ENCODE assay signal across 8 cellular contexts in genomic region chr7:92244803-92245486, GRCh38. TPM values are rescaled to one million over a fixed set of nuclear protein-coding genes. Genes with fewer than 3 reads are reported as not detected.
DNase-seq lines count a peak whose midpoint lies in the region; ATAC-seq and TF ChIP-seq lines count a peak whose summit lies in the region.

No MANE protein-coding gene starts in this region.

- H3K9me3 Mint-ChIP-seq in naive thymus-derived CD4-positive, alpha-beta T cell = no peaks in the 10 kb centered on the region

- CTCF ChIA-PET in SK-N-SH (lab: Yijun Ruan, JAX) = interaction anchor here (1.0 to 3.2 kb wide), 10 partner anchors 8 to 216 kb away, joined by 3 to 27 read pairs (median 3); partner anchors contain the start of genes CYP51A1, GATAD1 and LRRD1
- CTCF ChIA-PET in naive thymus-derived CD4-positive, alpha-beta T cell (lab: Charles Lee) = no interaction called here

- H3K4me3 ChIP-seq in SK-N-SH (ENCODE audit: low read depth in 2 of 2, low read length in 1 of 2) = peak overlapping the region; percentile 95
- peak overlapping the region; percentile 74 for H3K4me3 ChIP-seq in naive thymus-derived CD4-positive, alpha-beta T cell (ENCODE audit: low read length)

- H3K27ac Mint-ChIP-seq in naive thymus-derived CD4-positive, alpha-beta T cell = peak overlapping the region; percentile 98 to 100 (median 100)

- H3K27me3 Mint-ChIP-seq in naive thymus-derived CD4-positive, alpha-beta T cell = no peaks in the 10 kb centered on the region

- intact Hi-C loops in naive thymus-derived CD4-positive, alpha-beta T cell (cut with micrococcal nuclease) = loop anchor here (1.0 to 10.0 kb wide), 15 partner anchors 66 to 1898 kb away; partner anchors contain the start of genes AKAP9 (in 2 of the 2), BET1 (in 2 of the 2), FAM133B (in 2 of the 2) and CYP51A1 (in 1 of the 2)

- peaks cover 18% of the 10 kb centered on the region for H3F3A ChIP-seq in SK-N-SH (replicated peaks; ENCODE audit: insufficient read depth)

- POLR2A ChIA-PET in SK-N-SH (lab: Yijun Ruan, JAX) = interaction anchor here (0.6 to 2.8 kb wide), 13 partner anchors 11 to 365 kb away, joined by 3 to 29 read pairs (median 4); partner anchors contain the start of genes AKAP9, CYP51A1, GATAD1 and PEX1
- POLR2A ChIA-PET in naive thymus-derived CD4-positive, alpha-beta T cell (lab: Charles Lee) = interaction anchor here (0.7 to 3.3 kb wide), 7 partner anchors 10 to 364 kb away, joined by 3 to 28 read pairs (median 4); partner anchors contain the start of genes AKAP9, CYP51A1, GATAD1 and MTERF1

- peaks cover 11 to 25% of the 10 kb centered on the region in 2 experiments; a peak in 3 of 4 replicates for H3K4me1 ChIP-seq in SK-N-SH (ENCODE audit: control insufficient read depth in 1 of 2, insufficient read depth in 2 of 2, low read depth in 1 of 2, low read length in 1 of 2)
- H3K4me1 ChIP-seq in naive thymus-derived CD4-positive, alpha-beta T cell (ENCODE audit: control insufficient read depth in 2 of 2, insufficient read depth in 2 of 2, low read length in 2 of 2) = peaks cover 15 to 22% of the 10 kb centered on the region in 2 donors

- peaks cover 17% of the 10 kb centered on the region for H4K20me1 ChIP-seq in SK-N-SH (ENCODE audit: insufficient read depth)

- H3K79me2 ChIP-seq in SK-N-SH (ENCODE audit: insufficient read depth) = peaks cover 81% of the 10 kb centered on the region

- H3K4me1 Mint-ChIP-seq in naive thymus-derived CD4-positive, alpha-beta T cell = peaks cover 30 to 63% (median 45%) of the 10 kb centered on the region in 7 donors

- TF ChIP-seq CTCF in SK-N-SH (IDR thresholded peaks at IDR 0.05) = peak; percentile 19; the same call in 1 of the 2 replicates

- peak overlapping the region; percentile 80 for H3K9ac ChIP-seq in SK-N-SH

- H3K9me2 ChIP-seq in SK-N-SH = no peaks in the 10 kb centered on the region

- ATAC-seq in HG02852 (IDR thresholded peaks at IDR 0.05; ENCODE audit: unreplicated experiment) (peak; percentile 2), HG02981 (IDR thresholded peaks at IDR 0.05; ENCODE audit: unreplicated experiment) (no peak), HG03521 (IDR thresholded peaks at IDR 0.05; ENCODE audit: unreplicated experiment) (no peak)
- peak; percentile 11 for ATAC-seq in naive thymus-derived CD4-positive, alpha-beta T cell

- H3K36me3 Mint-ChIP-seq in naive thymus-derived CD4-positive, alpha-beta T cell = peaks cover 0 to 7% (median 0%) of the 10 kb centered on the region in 5 donors

- DNase-seq in DMS153 treated with DMSO at 0.1 percent for 48 hours (lab: John Stamatoyannopoulos, UW; ENCODE audit: unreplicated experiment) (peak; percentile 21), DMS153 (lab: John Stamatoyannopoulos, UW) (no peak), SK-N-SH (no peak), epidermal melanocyte (ENCODE audit: insufficient read length, low spot score) (peak; percentile 16)
- peak in 3 of 9 donors; percentile 0 to 54 (median 35) for DNase-seq in naive thymus-derived CD4-positive, alpha-beta T cell

- H3K9me3 ChIP-seq in SK-N-SH = no peaks in the 10 kb centered on the region
- no peaks in the 10 kb centered on the region for H3K9me3 ChIP-seq in naive thymus-derived CD4-positive, alpha-beta T cell (ENCODE audit: control insufficient read depth in 2 of 3, low read length in 3 of 3)

- no peak for TF ChIP-seq EP300 in SK-N-SH (IDR thresholded peaks at IDR 0.05; ENCODE audit: borderline replicate concordance in 1 of 2, low read depth in 1 of 2, low read length in 1 of 2)

- H2AFZ ChIP-seq in SK-N-SH (ENCODE audit: low read depth) = peak overlapping the region; percentile 80

- peak overlapping the region; percentile 94 for H3K4me2 ChIP-seq in SK-N-SH

- TF ChIP-seq RAD21 in SK-N-SH (IDR thresholded peaks at IDR 0.05; ENCODE audit: low read length) = no peak

- peaks cover 23 to 46% of the 10 kb centered on the region in 2 experiments for H3K36me3 ChIP-seq in SK-N-SH (replicated peaks in 1 of 2; ENCODE audit: control insufficient read depth in 1 of 2, insufficient read depth in 2 of 2, low read length in 1 of 2)
- peaks cover 3 to 18% (median 13%) of the 10 kb centered on the region in 3 experiments for H3K36me3 ChIP-seq in naive thymus-derived CD4-positive, alpha-beta T cell (ENCODE audit: control insufficient read depth in 2 of 3, insufficient read depth in 3 of 3, low read length in 3 of 3)

- H3K27me3 ChIP-seq in SK-N-SH (ENCODE audit: insufficient read depth) = no peaks in the 10 kb centered on the region
- H3K27me3 ChIP-seq in naive thymus-derived CD4-positive, alpha-beta T cell (ENCODE audit: control insufficient read depth in 2 of 2, insufficient read depth in 2 of 2, low read length in 2 of 2) = no peaks in the 10 kb centered on the region

- peak overlapping the region; percentile 86 to 93 for H3K27ac ChIP-seq in SK-N-SH (ENCODE audit: low read depth in 2 of 2, low read length in 1 of 2)
- peak overlapping the region; percentile 92 for H3K27ac ChIP-seq in naive thymus-derived CD4-positive, alpha-beta T cell (ENCODE audit: low read depth, low read length)

- 4% methylated on average over 11 of the region's 11 CpGs for WGBS in SK-N-SH (ENCODE audit: low lambda C conversion rate)

- peak overlapping the region; percentile 97 to 100 (median 98) for H3K4me3 Mint-ChIP-seq in naive thymus-derived CD4-positive, alpha-beta T cell

TF ChIP-seq in SK-N-SH, 30 proteins besides CTCF, POLR2A, EP300 and RAD21:
- no peak for TF ChIP-seq FOSL2 (IDR thresholded peaks at IDR 0.05; ENCODE audit: borderline replicate concordance, low read depth)
- TF ChIP-seq USF2 (IDR thresholded peaks at IDR 0.05; ENCODE audit: borderline replicate concordance, low read depth, low read length) = no peak

RNA-seq across cellular contexts. Expression of gene KRIT1, which starts 0.8 kb away (rescaled TPM):
- polyA plus RNA-seq in SK-N-SH (2012; rRNA removed) = 38.5 and 53.3 TPM in 2 replicates
- polyA plus RNA-seq in SK-N-SH (2012; cell fraction: cytosol; rRNA removed) = 41.6 and 42.8 TPM in 2 replicates
- 104 and 106 TPM in 2 replicates for polyA plus RNA-seq in SK-N-SH (2012; cell fraction: nucleus; rRNA removed)
- 10 to 100 TPM; 45.7 to 78.7 (median 48.6) TPM for total RNA-seq in naive thymus-derived CD4-positive, alpha-beta T cell
- 10 to 100 TPM; 18.5 to 24.0 TPM for polyA plus RNA-seq in naive thymus-derived CD4-positive, alpha-beta T cell

RNA-seq across cellular contexts. Expression of gene ANKIB1, which starts 0.8 kb away (rescaled TPM):
- polyA plus RNA-seq in SK-N-SH (2012; rRNA removed) = 24.6 and 32.5 TPM in 2 replicates
- polyA plus RNA-seq in SK-N-SH (2012; cell fraction: cytosol; rRNA removed) = 28.9 and 32.4 TPM in 2 replicates
- polyA plus RNA-seq in SK-N-SH (2012; cell fraction: nucleus; rRNA removed) = 46.2 and 84.4 TPM in 2 replicates
- total RNA-seq in naive thymus-derived CD4-positive, alpha-beta T cell = 10 to 100 TPM; 54.8 to 98.6 (median 68.2) TPM
- polyA plus RNA-seq in naive thymus-derived CD4-positive, alpha-beta T cell = 10 to 100 TPM in 1 of 2 donors, 1 to 10 TPM in 1; 5.8 to 14.7 TPM

Comparison
In these comparisons a context has a peak if more than half of its experiments do, and no peak if none do; other contexts are left out.
1. DNase-seq: peak in DMS153 treated with DMSO at 0.1 percent for 48 hours (single experiment) and epidermal melanocyte (single experiment); none in DMS153 (single experiment) and SK-N-SH (single experiment).
2. ATAC-seq: peak in HG02852 (single experiment) and naive thymus-derived CD4-positive, alpha-beta T cell (single experiment); none in HG02981 (single experiment) and HG03521 (single experiment).